Comparison of ENCODE assay signal across 2 cellular contexts in genomic region chr9:36559036-36559695, GRCh38.
A peak's percentile ranks its signal among the peaks of the same experiment; 100 is the strongest.
TF ChIP-seq lines count a peak whose summit lies in the region.

No MANE protein-coding gene starts in this region.

TF ChIP-seq in IMR-90, 13 proteins besides CTCF, POLR2A, EP300 and RAD21:
- no peak for TF ChIP-seq MAZ (IDR thresholded peaks at IDR 0.05; ENCODE audit: borderline replicate concordance, low read depth, low read length)
- no peak for TF ChIP-seq NFE2L2 (IDR thresholded peaks at IDR 0.05; ENCODE audit: low read depth, low read length)
- TF ChIP-seq RFX5 (IDR thresholded peaks at IDR 0.05; ENCODE audit: low read depth, low read length) = no peak
- TF ChIP-seq CEBPB (IDR thresholded peaks at IDR 0.05; ENCODE audit: low read depth, low read length) = no peak
- TF ChIP-seq FOS (IDR thresholded peaks at IDR 0.05; ENCODE audit: low read depth, low read length) = no peak

TF ChIP-seq in K562, 482 proteins besides CTCF, POLR2A, EP300 and RAD21 (continues in another document):
- no peak for TF ChIP-seq HMGXB4 (CRISPR knock-in tag; IDR thresholded peaks at IDR 0.05)
- TF ChIP-seq L3MBTL2 (IDR thresholded peaks at IDR 0.05) = no peak
- peak in 2 of 3 experiments; percentile 45 to 86 for TF ChIP-seq YY1 (IDR thresholded peaks at IDR 0.05; ENCODE audit: borderline replicate concordance in 1 of 3, control insufficient read depth in 1 of 3, extremely low read depth in 1 of 3, insufficient read depth in 3 of 3, insufficient read length in 1 of 3, insufficient replicate concordance in 2 of 3, low read depth in 1 of 3, low read length in 2 of 3)
- no peak for TF ChIP-seq ZNF324 (CRISPR knock-in tag; IDR thresholded peaks at IDR 0.05)
- TF ChIP-seq PML (IDR thresholded peaks at IDR 0.05; ENCODE audit: low read length) = no peak
- TF ChIP-seq KLF1 (tag; IDR thresholded peaks at IDR 0.05) = 0 out of 2 replicates have a peak, but pooled peaks have one; percentile 33
- TF ChIP-seq NFXL1 (CRISPR knock-in tag; IDR thresholded peaks at IDR 0.05) = no peak
- TF ChIP-seq, protein P1, sequence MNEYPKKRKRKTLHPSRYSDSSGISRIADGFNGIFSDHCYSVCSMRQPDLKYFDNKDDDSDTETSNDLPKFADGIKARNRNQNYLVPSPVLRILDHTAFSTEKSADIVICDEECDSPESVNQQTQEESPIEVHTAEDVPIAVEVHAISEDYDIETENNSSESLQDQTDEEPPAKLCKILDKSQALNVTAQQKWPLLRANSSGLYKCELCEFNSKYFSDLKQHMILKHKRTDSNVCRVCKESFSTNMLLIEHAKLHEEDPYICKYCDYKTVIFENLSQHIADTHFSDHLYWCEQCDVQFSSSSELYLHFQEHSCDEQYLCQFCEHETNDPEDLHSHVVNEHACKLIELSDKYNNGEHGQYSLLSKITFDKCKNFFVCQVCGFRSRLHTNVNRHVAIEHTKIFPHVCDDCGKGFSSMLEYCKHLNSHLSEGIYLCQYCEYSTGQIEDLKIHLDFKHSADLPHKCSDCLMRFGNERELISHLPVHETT (CRISPR knock-in tag; conservative IDR thresholded peaks at IDR 0.05 in 1 of 2, IDR thresholded peaks at IDR 0.05 in 1 of 2) = 0 out of 4 replicates have a peak, but pooled peaks of 1 of the 2 experiments have one; percentile 30
- TF ChIP-seq ZNF197 (CRISPR knock-in tag; IDR thresholded peaks at IDR 0.05; ENCODE audit: low read depth) = no peak
- no peak for TF ChIP-seq TAF9B (IDR thresholded peaks at IDR 0.05; ENCODE audit: partially characterized antibody)
- no peak for TF ChIP-seq ZNF57 (CRISPR knock-in tag; IDR thresholded peaks at IDR 0.05)
- no peak for TF ChIP-seq NR4A1 (CRISPR knock-in tag; IDR thresholded peaks at IDR 0.05)
- TF ChIP-seq NR4A1 (tag; IDR thresholded peaks at IDR 0.05) = peak; percentile 70; the same call in 1 of the 2 replicates
- TF ChIP-seq ID3 (CRISPR knock-in tag; IDR thresholded peaks at IDR 0.05) = no peak
- TF ChIP-seq ID3 (tag; IDR thresholded peaks at IDR 0.05) = 0 out of 2 replicates have a peak, but pooled peaks have one; percentile 51
- TF ChIP-seq, protein P2, sequence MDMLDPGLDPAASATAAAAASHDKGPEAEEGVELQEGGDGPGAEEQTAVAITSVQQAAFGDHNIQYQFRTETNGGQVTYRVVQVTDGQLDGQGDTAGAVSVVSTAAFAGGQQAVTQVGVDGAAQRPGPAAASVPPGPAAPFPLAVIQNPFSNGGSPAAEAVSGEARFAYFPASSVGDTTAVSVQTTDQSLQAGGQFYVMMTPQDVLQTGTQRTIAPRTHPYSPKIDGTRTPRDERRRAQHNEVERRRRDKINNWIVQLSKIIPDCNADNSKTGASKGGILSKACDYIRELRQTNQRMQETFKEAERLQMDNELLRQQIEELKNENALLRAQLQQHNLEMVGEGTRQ (CRISPR knock-in tag; IDR thresholded peaks at IDR 0.05) = no peak
- no peak for TF ChIP-seq MYBL2 (IDR thresholded peaks at IDR 0.05; ENCODE audit: low read depth)
- TF ChIP-seq MYBL2 (CRISPR knock-in tag; IDR thresholded peaks at IDR 0.05; ENCODE audit: borderline replicate concordance) = no peak
- TF ChIP-seq CHAMP1 (IDR thresholded peaks at IDR 0.05) = no peak
- TF ChIP-seq SRF (CRISPR knock-in tag; IDR thresholded peaks at IDR 0.05) = peak in 1 of 2 experiments; percentile 61; a peak in 1 of 4 replicates
- TF ChIP-seq DNMT1 (IDR thresholded peaks at IDR 0.05) = no peak
- no peak for TF ChIP-seq FOXM1 (IDR thresholded peaks at IDR 0.05; ENCODE audit: low read depth)
- no peak for TF ChIP-seq FOXM1 (CRISPR knock-in tag; IDR thresholded peaks at IDR 0.05; ENCODE audit: low read depth)
- no peak for TF ChIP-seq ZNF3 (CRISPR knock-in tag; IDR thresholded peaks at IDR 0.05)
- TF ChIP-seq, protein P3, sequence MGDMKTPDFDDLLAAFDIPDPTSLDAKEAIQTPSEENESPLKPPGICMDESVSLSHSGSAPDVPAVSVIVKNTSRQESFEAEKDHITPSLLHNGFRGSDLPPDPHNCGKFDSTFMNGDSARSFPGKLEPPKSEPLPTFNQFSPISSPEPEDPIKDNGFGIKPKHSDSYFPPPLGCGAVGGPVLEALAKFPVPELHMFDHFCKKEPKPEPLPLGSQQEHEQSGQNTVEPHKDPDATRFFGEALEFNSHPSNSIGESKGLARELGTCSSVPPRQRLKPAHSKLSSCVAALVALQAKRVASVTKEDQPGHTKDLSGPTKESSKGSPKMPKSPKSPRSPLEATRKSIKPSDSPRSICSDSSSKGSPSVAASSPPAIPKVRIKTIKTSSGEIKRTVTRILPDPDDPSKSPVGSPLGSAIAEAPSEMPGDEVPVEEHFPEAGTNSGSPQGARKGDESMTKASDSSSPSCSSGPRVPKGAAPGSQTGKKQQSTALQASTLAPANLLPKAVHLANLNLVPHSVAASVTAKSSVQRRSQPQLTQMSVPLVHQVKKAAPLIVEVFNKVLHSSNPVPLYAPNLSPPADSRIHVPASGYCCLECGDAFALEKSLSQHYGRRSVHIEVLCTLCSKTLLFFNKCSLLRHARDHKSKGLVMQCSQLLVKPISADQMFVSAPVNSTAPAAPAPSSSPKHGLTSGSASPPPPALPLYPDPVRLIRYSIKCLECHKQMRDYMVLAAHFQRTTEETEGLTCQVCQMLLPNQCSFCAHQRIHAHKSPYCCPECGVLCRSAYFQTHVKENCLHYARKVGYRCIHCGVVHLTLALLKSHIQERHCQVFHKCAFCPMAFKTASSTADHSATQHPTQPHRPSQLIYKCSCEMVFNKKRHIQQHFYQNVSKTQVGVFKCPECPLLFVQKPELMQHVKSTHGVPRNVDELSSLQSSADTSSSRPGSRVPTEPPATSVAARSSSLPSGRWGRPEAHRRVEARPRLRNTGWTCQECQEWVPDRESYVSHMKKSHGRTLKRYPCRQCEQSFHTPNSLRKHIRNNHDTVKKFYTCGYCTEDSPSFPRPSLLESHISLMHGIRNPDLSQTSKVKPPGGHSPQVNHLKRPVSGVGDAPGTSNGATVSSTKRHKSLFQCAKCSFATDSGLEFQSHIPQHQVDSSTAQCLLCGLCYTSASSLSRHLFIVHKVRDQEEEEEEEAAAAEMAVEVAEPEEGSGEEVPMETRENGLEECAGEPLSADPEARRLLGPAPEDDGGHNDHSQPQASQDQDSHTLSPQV (IDR thresholded peaks at IDR 0.05) = peak; percentile 64
- TF ChIP-seq, protein P4, sequence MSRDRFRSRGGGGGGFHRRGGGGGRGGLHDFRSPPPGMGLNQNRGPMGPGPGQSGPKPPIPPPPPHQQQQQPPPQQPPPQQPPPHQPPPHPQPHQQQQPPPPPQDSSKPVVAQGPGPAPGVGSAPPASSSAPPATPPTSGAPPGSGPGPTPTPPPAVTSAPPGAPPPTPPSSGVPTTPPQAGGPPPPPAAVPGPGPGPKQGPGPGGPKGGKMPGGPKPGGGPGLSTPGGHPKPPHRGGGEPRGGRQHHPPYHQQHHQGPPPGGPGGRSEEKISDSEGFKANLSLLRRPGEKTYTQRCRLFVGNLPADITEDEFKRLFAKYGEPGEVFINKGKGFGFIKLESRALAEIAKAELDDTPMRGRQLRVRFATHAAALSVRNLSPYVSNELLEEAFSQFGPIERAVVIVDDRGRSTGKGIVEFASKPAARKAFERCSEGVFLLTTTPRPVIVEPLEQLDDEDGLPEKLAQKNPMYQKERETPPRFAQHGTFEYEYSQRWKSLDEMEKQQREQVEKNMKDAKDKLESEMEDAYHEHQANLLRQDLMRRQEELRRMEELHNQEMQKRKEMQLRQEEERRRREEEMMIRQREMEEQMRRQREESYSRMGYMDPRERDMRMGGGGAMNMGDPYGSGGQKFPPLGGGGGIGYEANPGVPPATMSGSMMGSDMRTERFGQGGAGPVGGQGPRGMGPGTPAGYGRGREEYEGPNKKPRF (IDR thresholded peaks at IDR 0.05; ENCODE audit: low read depth, low read length) = no peak
- TF ChIP-seq CLOCK (CRISPR knock-in tag; IDR thresholded peaks at IDR 0.05; ENCODE audit: borderline replicate concordance) = no peak
- TF ChIP-seq, protein P5, sequence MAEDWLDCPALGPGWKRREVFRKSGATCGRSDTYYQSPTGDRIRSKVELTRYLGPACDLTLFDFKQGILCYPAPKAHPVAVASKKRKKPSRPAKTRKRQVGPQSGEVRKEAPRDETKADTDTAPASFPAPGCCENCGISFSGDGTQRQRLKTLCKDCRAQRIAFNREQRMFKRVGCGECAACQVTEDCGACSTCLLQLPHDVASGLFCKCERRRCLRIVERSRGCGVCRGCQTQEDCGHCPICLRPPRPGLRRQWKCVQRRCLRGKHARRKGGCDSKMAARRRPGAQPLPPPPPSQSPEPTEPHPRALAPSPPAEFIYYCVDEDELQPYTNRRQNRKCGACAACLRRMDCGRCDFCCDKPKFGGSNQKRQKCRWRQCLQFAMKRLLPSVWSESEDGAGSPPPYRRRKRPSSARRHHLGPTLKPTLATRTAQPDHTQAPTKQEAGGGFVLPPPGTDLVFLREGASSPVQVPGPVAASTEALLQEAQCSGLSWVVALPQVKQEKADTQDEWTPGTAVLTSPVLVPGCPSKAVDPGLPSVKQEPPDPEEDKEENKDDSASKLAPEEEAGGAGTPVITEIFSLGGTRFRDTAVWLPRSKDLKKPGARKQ (CRISPR knock-in tag; IDR thresholded peaks at IDR 0.05) = no peak
- 0 out of 2 replicates have a peak, but pooled peaks have one; percentile 45 for TF ChIP-seq ZNF395 (CRISPR knock-in tag; IDR thresholded peaks at IDR 0.05)
- TF ChIP-seq ZNF134 (CRISPR knock-in tag; conservative IDR thresholded peaks at IDR 0.05) = no peak
- no peak for TF ChIP-seq NR2F6 (CRISPR knock-in tag; IDR thresholded peaks at IDR 0.05)
- TF ChIP-seq MYC (IDR thresholded peaks at IDR 0.05; ENCODE audit: low read depth, low read length) = no peak
- no peak for TF ChIP-seq MYC (CRISPR knock-in tag; IDR thresholded peaks at IDR 0.05; ENCODE audit: borderline replicate concordance, low read depth)
- TF ChIP-seq HDAC8 (tag; IDR thresholded peaks at IDR 0.05) = peak; percentile 57; the same call in 1 of the 2 replicates
- no peak for TF ChIP-seq ZNF23 (CRISPR knock-in tag; IDR thresholded peaks at IDR 0.05)
- no peak for TF ChIP-seq TFAM (CRISPR knock-in tag; conservative IDR thresholded peaks at IDR 0.05)
- TF ChIP-seq RFX1 (IDR thresholded peaks at IDR 0.05) = peak; percentile 76
